In genomic region chr3:41198950-41199865, GRCh38 we compare ENCODE assay signal across 1 cellular context.
A peak's percentile ranks its signal among the peaks of the same experiment; 100 is the strongest.
TF ChIP-seq lines count a peak whose summit lies in the region.

CTNNB1 (plus strand) TSS chr3:41199505; CDS start chr3:41224069, 24,564 bp downstream.

TF ChIP-seq in GM12878, 131 proteins besides CTCF, POLR2A, EP300 and RAD21 (continued from another document and continues in another):
- TF ChIP-seq RELB (IDR thresholded peaks at IDR 0.05; ENCODE audit: low read depth) (peak; percentile 77), NFYA (IDR thresholded peaks at IDR 0.05; ENCODE audit: borderline replicate concordance, low read depth, low read length) (no peak), BACH1 (IDR thresholded peaks at IDR 0.05; ENCODE audit: borderline replicate concordance) (peak; percentile 84), RELA (IDR thresholded peaks at IDR 0.05; ENCODE audit: borderline replicate concordance, partially characterized antibody) (peak; percentile 91), ZNF384 (IDR thresholded peaks at IDR 0.05; ENCODE audit: borderline replicate concordance, low read depth, low read length) (0 out of 2 replicates have a peak, but pooled peaks have one; percentile 39), DPF2 (IDR thresholded peaks at IDR 0.05) (peak; percentile 94), CHD2 (IDR thresholded peaks at IDR 0.05; ENCODE audit: borderline replicate concordance, low read depth, low read length) (peak; percentile 98), IKZF2 (IDR thresholded peaks at IDR 0.05) (peak; percentile 51 to 70; a peak in 3 of 4 replicates), YBX1 (IDR thresholded peaks at IDR 0.05) (no peak), BCL11A (IDR thresholded peaks at IDR 0.05; ENCODE audit: low read depth, low read length) (peak; percentile 36; the same call in 1 of the 2 replicates), MAX (IDR thresholded peaks at IDR 0.05; ENCODE audit: low read depth, low read length) (peak; percentile 86), PAX5 (IDR thresholded peaks at IDR 0.05; ENCODE audit: borderline replicate concordance, low read depth, low read length) (peak; percentile 74; the same call in 1 of the 2 replicates), BRCA1 (IDR thresholded peaks at IDR 0.05; ENCODE audit: low read depth, low read length) (peak; percentile 22; the same call in 1 of the 2 replicates), ZZZ3 (IDR thresholded peaks at IDR 0.05; ENCODE audit: control insufficient read depth, insufficient read length, low read depth) (no peak), MTA3 (IDR thresholded peaks at IDR 0.05; ENCODE audit: borderline replicate concordance, low read length) (no peak; the same call in 1 of the 2 replicates), CREB1 (IDR thresholded peaks at IDR 0.05; ENCODE audit: low read depth) (peak; percentile 89), MLLT1 (IDR thresholded peaks at IDR 0.05) (peak; percentile 85), USF2 (IDR thresholded peaks at IDR 0.05; ENCODE audit: borderline replicate concordance, low read depth, low read length) (no peak), HCFC1 (IDR thresholded peaks at IDR 0.05; ENCODE audit: low read length) (peak; percentile 69), ZBED1 (IDR thresholded peaks at IDR 0.05; ENCODE audit: borderline replicate concordance) (no peak; the same call in 1 of the 2 replicates), SMAD5 (IDR thresholded peaks at IDR 0.05; ENCODE audit: low read depth) (peak; percentile 98), ZBTB4 (CRISPR knock-in tag; IDR thresholded peaks at IDR 0.05) (no peak), ZNF687 (IDR thresholded peaks at IDR 0.05) (peak; percentile 74), TBL1XR1 (IDR thresholded peaks at IDR 0.05; ENCODE audit: low read depth, low read length) (no peak), NR2F1 (conservative IDR thresholded peaks at IDR 0.05) (peak; percentile 81), TCF7 (IDR thresholded peaks at IDR 0.05; ENCODE audit: borderline replicate concordance) (peak; percentile 64; the same call in 1 of the 2 replicates), JUNB (IDR thresholded peaks at IDR 0.05) (no peak), E2F8 (IDR thresholded peaks at IDR 0.05; ENCODE audit: low read depth, partially characterized antibody) (no peak), ZBTB33 (IDR thresholded peaks at IDR 0.05) (no peak), ZNF217 (IDR thresholded peaks at IDR 0.05) (peak; percentile 88), SREBF2 (IDR thresholded peaks at IDR 0.05; ENCODE audit: low read length) (no peak), ETV6 (conservative IDR thresholded peaks at IDR 0.05 in 1 of 2, IDR thresholded peaks at IDR 0.05 in 1 of 2; ENCODE audit: borderline replicate concordance in 1 of 2, low read depth in 1 of 2) (peak in 1 of 2 experiments; percentile 67; a peak in 2 of 4 replicates), SMC3 (IDR thresholded peaks at IDR 0.05; ENCODE audit: borderline replicate concordance, low read length) (0 out of 2 replicates have a peak, but pooled peaks have one; percentile 4), NRF1 (conservative IDR thresholded peaks at IDR 0.05; ENCODE audit: low read depth, low read length) (0 out of 2 replicates have a peak, but pooled peaks have one; percentile 4), SREBF1 (IDR thresholded peaks at IDR 0.05; ENCODE audit: low read length) (0 out of 2 replicates have a peak, but pooled peaks have one; percentile 14), FOS (IDR thresholded peaks at IDR 0.05; ENCODE audit: borderline replicate concordance, extremely low read depth, insufficient read length) (no peak), ZNF24 (IDR thresholded peaks at IDR 0.05) (peak; percentile 75), SKIL (IDR thresholded peaks at IDR 0.05; ENCODE audit: low read depth, poor library complexity, severe bottlenecking) (no peak), SP1 (IDR thresholded peaks at IDR 0.05; ENCODE audit: low read depth, low read length) (peak; percentile 92)
